In genomic region chr19:7793493-7793892, GRCh38 we compare ENCODE assay signal across 10 cellular contexts. TPM values are rescaled to one million over a fixed set of nuclear protein-coding genes. Genes with fewer than 3 reads are reported as not detected.
"Had no signal": no experiment of that assay in that cellular context is flagged by ENCODE, and none has a peak within 500 bp of the region (broad histone marks: within the 10 kb centered on the region; RNA-seq: fewer than 3 reads in every experiment).

No MANE protein-coding gene starts in this region.

- H2AFZ ChIP-seq: GM23248, GM23338 had no signal

- H3K4me2 ChIP-seq: GM23338 had no signal

- H3K4me3 Mint-ChIP-seq: GM23338, H9, HFFc6 had no signal

- H3K27ac ChIP-seq: GM23248 had no signal

- H3K27ac Mint-ChIP-seq: GM23338, H9, HFFc6 had no signal

- DNase-seq: GM23248, GOT3, H7, H9, HCEC 1CT, HFFc6 had no signal

- H3K4me3 ChIP-seq: GM23248, GM23338, HAP-1 had no signal

- H3K36me3 ChIP-seq: HAP-1 had no signal

- H3K9me3 Mint-ChIP-seq: HFFc6 had no signal

- H3K9ac ChIP-seq: GM23248 had no signal

- ATAC-seq: GM23338 had no signal

- H3K9me3 ChIP-seq: HAP-1 had no signal

RNA-seq across cellular contexts. Expression of gene CLEC4M, which starts 30.4 kb away (rescaled TPM):
- total RNA-seq: GM23248, GM23338, H1, H4, H7, H9, HFFc6 had no signal
- polyA plus RNA-seq: GM23248, GM23338, H1 had no signal

RNA-seq across cellular contexts. Expression of gene CD209, which starts 46.2 kb away (rescaled TPM):
- total RNA-seq: GM23248, H7, H9, HFFc6 had no signal
- polyA plus RNA-seq: GM23248, GM23338 had no signal
